Comparison of ENCODE assay signal across 27 cellular contexts in the genomic region with DNA sequence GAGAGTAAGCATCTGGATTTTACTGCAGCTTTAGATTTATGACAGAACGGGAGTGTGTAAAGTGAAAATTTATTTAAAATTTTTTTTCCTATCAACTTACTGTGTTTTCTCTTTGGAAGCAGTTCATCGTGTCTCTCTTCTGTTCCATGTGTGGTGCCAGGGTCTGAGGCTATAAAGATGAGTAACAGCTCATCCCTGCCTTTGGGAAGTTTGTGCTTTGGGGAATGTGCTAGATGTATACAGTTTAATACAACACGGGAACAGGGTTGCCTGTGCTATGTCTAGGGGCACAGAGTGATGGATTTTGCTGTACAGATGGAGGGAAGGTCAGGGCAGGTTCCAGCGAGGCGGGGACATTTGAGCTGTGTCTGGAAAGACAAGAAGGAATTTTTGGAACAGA.
"Had no signal": no experiment of that assay in that cellular context is flagged by ENCODE, and none has a peak within 500 bp of the region (broad histone marks: within the 10 kb centered on the region; RNA-seq: fewer than 3 reads in every experiment).

No MANE protein-coding gene starts in this region.

- H3K9me3 ChIP-seq: SJSA1 had no signal

- H3K4me1 ChIP-seq: SJSA1 had no signal

- H3K27ac Mint-ChIP-seq: activated CD8-positive, alpha-beta T cell treated with anti-CD3 and anti-CD28 coated beads, Interleukin-2, amount 10 ng/mL, durations not matched to agents 7 days and 5 days; activated naive CD4-positive, alpha-beta T cell treated with anti-CD3 and anti-CD28 coated beads, Interleukin-2, amount 50 U/mL, for 24 hours; activated T-cell treated with anti-CD3 and anti-CD28 coated beads, Interleukin-2, amount 50 U/mL, for 24 hours; activated T-helper 1 cell treated with anti-CD3 and anti-CD28 coated beads, Interleukin-12 subunit alpha, Interleukin-12 subunit beta, Interleukin-2, Interleukin-4 antibody, amounts not matched to agents 30 ng/mL and 10 ng/mL and 1 ng/mL, durations not matched to agents 14 hours and 24 hours and 36 hours; IgD-negative memory B cell; T-helper 1 cell treated with Interleukin-12 subunit alpha and Interleukin-12 subunit beta and Interleukin-4 antibody, amounts not matched to agents 30 μg/mL and 1 μg/mL, for 36 hours had no signal

- DNase-seq: activated CD4-positive, alpha-beta T cell treated with anti-CD3 and anti-CD28 coated beads for 48 hours; activated CD4-positive, alpha-beta T cell treated with anti-CD3 and anti-CD28 coated beads, Interleukin-2, amount 50 U/mL, for 4 hours; activated CD4-positive, CD25-positive, alpha-beta regulatory T cell treated with anti-CD3 and anti-CD28 coated beads, Interleukin-2, amount 50 U/mL, for 72 hours; activated CD8-positive, alpha-beta memory T cell treated with anti-CD3 and anti-CD28 coated beads, Interleukin-2, amount 50 U/mL, for 48 hours; activated CD8-positive, alpha-beta T cell treated with anti-CD3 and anti-CD28 coated beads, Interleukin-2, amount 10 ng/mL, durations not matched to agents 7 days and 5 days; activated effector memory CD4-positive, alpha-beta T cell treated with Interleukin-2 at 50 U/mL for 16 hours; activated naive CD4-positive, alpha-beta T cell; activated T-cell treated with anti-CD3 and anti-CD28 coated beads, Interleukin-2, amount 50 U/mL, for 24 hours; aorta; KG1; NCI-H1092 treated with DMSO at 0.1 percent for 48 hours; NCI-H1417 treated with DMSO at 0.1 percent for 48 hours; NCI-H1694 treated with DMSO at 0.1 percent for 48 hours; NCI-H2029 treated with DMSO at 0.1 percent for 48 hours; NCI-H510A treated with DMSO at 0.1 percent for 48 hours; NCI-H69; NK-92 treated with Interleukin-12 subunit alpha and Interleukin-12 subunit beta, amount 100 ng/mL, for 24 hours; OCI-M1; Right ventricle myocardium superior had no signal

- ATAC-seq: activated CD8-positive, alpha-beta T cell treated with anti-CD3 and anti-CD28 coated beads, Interleukin-2, amount 10 ng/mL, durations not matched to agents 7 days and 5 days; Panc1; SK-N-SH treated with all-trans-retinoic acid at 6 μM for 48 hours had no signal

- H3K4me3 ChIP-seq: SJSA1 had no signal

- H3K36me3 ChIP-seq: SJSA1 had no signal

- H3K4me1 Mint-ChIP-seq: activated naive CD4-positive, alpha-beta T cell treated with anti-CD3 and anti-CD28 coated beads, Interleukin-2, amount 50 U/mL, for 24 hours; IgD-negative memory B cell had no signal

- H3K4me3 Mint-ChIP-seq: activated CD8-positive, alpha-beta T cell treated with anti-CD3 and anti-CD28 coated beads, Interleukin-2, amount 10 ng/mL, durations not matched to agents 7 days and 5 days; activated naive CD4-positive, alpha-beta T cell treated with anti-CD3 and anti-CD28 coated beads, Interleukin-2, amount 50 U/mL, for 24 hours; activated T-cell treated with anti-CD3 and anti-CD28 coated beads, Interleukin-2, amount 50 U/mL, for 24 hours; activated T-helper 1 cell treated with anti-CD3 and anti-CD28 coated beads, Interleukin-12 subunit alpha, Interleukin-12 subunit beta, Interleukin-2, Interleukin-4 antibody, amounts not matched to agents 30 ng/mL and 10 ng/mL and 1 ng/mL, durations not matched to agents 14 hours and 24 hours and 36 hours; T-helper 1 cell treated with Interleukin-12 subunit alpha and Interleukin-12 subunit beta and Interleukin-4 antibody, amounts not matched to agents 30 μg/mL and 1 μg/mL, for 36 hours had no signal

- H3K27ac ChIP-seq: RWPE1, SJSA1 had no signal

- H3K36me3 Mint-ChIP-seq: IgD-negative memory B cell had no signal

- H3K9me3 Mint-ChIP-seq: activated T-cell treated with anti-CD3 and anti-CD28 coated beads, Interleukin-2, amount 50 U/mL, for 24 hours; activated T-helper 1 cell treated with anti-CD3 and anti-CD28 coated beads, Interleukin-12 subunit alpha, Interleukin-12 subunit beta, Interleukin-2, Interleukin-4 antibody, amounts not matched to agents 30 ng/mL and 10 ng/mL and 1 ng/mL, durations not matched to agents 14 hours and 24 hours and 36 hours; T-helper 1 cell treated with Interleukin-12 subunit alpha and Interleukin-12 subunit beta and Interleukin-4 antibody, amounts not matched to agents 30 μg/mL and 1 μg/mL, for 36 hours had no signal
